8 cellular contexts compared by ENCODE assay signal in the genomic region with DNA sequence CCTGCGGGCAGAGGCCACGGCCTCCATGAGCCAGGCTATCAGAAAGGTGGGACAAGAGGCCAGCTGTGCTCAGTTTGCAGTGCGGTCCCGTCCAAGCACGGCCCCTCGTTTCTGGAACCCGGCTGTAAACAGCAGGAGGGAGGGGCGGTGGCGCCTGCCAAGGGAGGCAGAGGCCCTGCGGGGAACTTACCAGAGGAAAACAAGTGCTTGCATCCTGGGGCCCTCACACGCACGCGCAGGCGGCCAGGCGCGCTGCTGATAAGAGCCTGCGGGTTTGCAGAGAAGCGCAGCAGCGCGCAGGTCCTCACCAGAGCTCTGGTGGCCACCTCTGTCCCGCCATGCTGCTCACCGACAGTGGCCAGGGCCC. TPM values are rescaled to one million over a fixed set of nuclear protein-coding genes. Genes with fewer than 3 reads are reported as not detected.
DNase-seq lines count a peak whose midpoint lies in the region; ATAC-seq lines count a peak whose summit lies in the region.

No MANE protein-coding gene starts in this region.

- H3K27ac ChIP-seq in right cardiac atrium (ENCODE audit: low read length) = peak overlapping the region; percentile 69

- no peak overlapping the region for H3K27ac Mint-ChIP-seq in activated T-helper 1 cell treated with anti-CD3 and anti-CD28 coated beads, Interleukin-12 subunit alpha, Interleukin-12 subunit beta, Interleukin-2, Interleukin-4 antibody, amounts not matched to agents 30 ng/mL and 10 ng/mL and 1 ng/mL, durations not matched to agents 14 hours and 24 hours and 36 hours

- peak overlapping the region; percentile 11 for H3K4me3 ChIP-seq in right cardiac atrium (ENCODE audit: low read length)

- DNase-seq in NCI-H1694 treated with DMSO at 0.1 percent for 48 hours (lab: John Stamatoyannopoulos, UW) = peak; percentile 61
- DNase-seq in activated T-helper 1 cell treated with anti-CD3 and anti-CD28 coated beads, Interleukin-12 subunit alpha, Interleukin-12 subunit beta, Interleukin-2, Interleukin-4 antibody, amounts not matched to agents 30 ng/mL and 10 ng/mL and 1 ng/mL, durations not matched to agents 14 hours and 24 hours and 36 hours (ENCODE audit: low spot score) = peak; percentile 38
- peak; percentile 82 to 96 (median 95) for DNase-seq in right cardiac atrium
- DNase-seq in stimulated activated CD4-positive, alpha-beta T cell treated with anti-CD3 and anti-CD28 coated beads, TNF-alpha, amount 100 ng/mL, for 24 hours (ENCODE audit: low read depth in 3 of 3) = peak in 2 of 3 experiments; percentile 28 to 50
- DNase-seq in RKO (ENCODE audit: low spot score) = no peak

- no peaks in the 10 kb centered on the region for H3K27me3 Mint-ChIP-seq in activated T-helper 1 cell treated with anti-CD3 and anti-CD28 coated beads, Interleukin-12 subunit alpha, Interleukin-12 subunit beta, Interleukin-2, Interleukin-4 antibody, amounts not matched to agents 30 ng/mL and 10 ng/mL and 1 ng/mL, durations not matched to agents 14 hours and 24 hours and 36 hours (ENCODE audit: insufficient read depth)

- peak overlapping the region; percentile 77 for H3K4me3 Mint-ChIP-seq in activated T-helper 1 cell treated with anti-CD3 and anti-CD28 coated beads, Interleukin-12 subunit alpha, Interleukin-12 subunit beta, Interleukin-2, Interleukin-4 antibody, amounts not matched to agents 30 ng/mL and 10 ng/mL and 1 ng/mL, durations not matched to agents 14 hours and 24 hours and 36 hours

- H3K9me3 Mint-ChIP-seq in activated T-helper 1 cell treated with anti-CD3 and anti-CD28 coated beads, Interleukin-12 subunit alpha, Interleukin-12 subunit beta, Interleukin-2, Interleukin-4 antibody, amounts not matched to agents 30 ng/mL and 10 ng/mL and 1 ng/mL, durations not matched to agents 14 hours and 24 hours and 36 hours = no peaks in the 10 kb centered on the region

- ATAC-seq in right cardiac atrium (peak; percentile 49 to 69), GM19455 (IDR thresholded peaks at IDR 0.05; ENCODE audit: unreplicated experiment) (no peak), HG03565 (IDR thresholded peaks at IDR 0.05; ENCODE audit: unreplicated experiment) (no peak), HG02763 (IDR thresholded peaks at IDR 0.05; ENCODE audit: unreplicated experiment) (no peak)

- no peaks in the 10 kb centered on the region for H3K36me3 Mint-ChIP-seq in activated T-helper 1 cell treated with anti-CD3 and anti-CD28 coated beads, Interleukin-12 subunit alpha, Interleukin-12 subunit beta, Interleukin-2, Interleukin-4 antibody, amounts not matched to agents 30 ng/mL and 10 ng/mL and 1 ng/mL, durations not matched to agents 14 hours and 24 hours and 36 hours (ENCODE audit: low read depth)

- intact Hi-C loops in activated T-helper 1 cell treated with anti-CD3 and anti-CD28 coated beads, Interleukin-12 subunit alpha, Interleukin-12 subunit beta, Interleukin-2, Interleukin-4 antibody, amounts not matched to agents 30 ng/mL and 10 ng/mL and 1 ng/mL, durations not matched to agents 14 hours and 24 hours and 36 hours (cut with micrococcal nuclease) = no loop called here
- intact Hi-C loops in right cardiac atrium (cut with DNase I) = no loop called here

- peaks cover 8% of the 10 kb centered on the region for H3K4me1 Mint-ChIP-seq in activated T-helper 1 cell treated with anti-CD3 and anti-CD28 coated beads, Interleukin-12 subunit alpha, Interleukin-12 subunit beta, Interleukin-2, Interleukin-4 antibody, amounts not matched to agents 30 ng/mL and 10 ng/mL and 1 ng/mL, durations not matched to agents 14 hours and 24 hours and 36 hours (ENCODE audit: low read depth)

- H3K9me3 ChIP-seq in right cardiac atrium (ENCODE audit: control insufficient read depth, low read length) = no peaks in the 10 kb centered on the region

- H3K4me1 ChIP-seq in right cardiac atrium (ENCODE audit: control insufficient read depth, insufficient read depth, low read length) = peaks cover 19% of the 10 kb centered on the region

- 3% methylated on average over 22 of the region's 22 CpGs for WGBS in right cardiac atrium

- H3K27me3 ChIP-seq in right cardiac atrium (ENCODE audit: control insufficient read depth, insufficient read depth) = no peaks in the 10 kb centered on the region

RNA-seq across cellular contexts. Expression of a gene that starts 10.7 kb away (rescaled TPM):
- 2.2 and 2.8 TPM in 2 replicates for total RNA-seq in activated T-helper 1 cell treated with anti-CD3 and anti-CD28 coated beads, Interleukin-12 subunit alpha, Interleukin-12 subunit beta, Interleukin-2, Interleukin-4 antibody, amounts not matched to agents 30 ng/mL and 10 ng/mL and 1 ng/mL, durations not matched to agents 14 hours and 24 hours and 36 hours
- 10 to 100 TPM in 2 of 4 donors, 1 to 10 TPM in 2; 4.2 to 19.7 (median 14.1) TPM for total RNA-seq in right cardiac atrium
- 17.3 TPM for polyA plus RNA-seq in right cardiac atrium

RNA-seq across cellular contexts. Expression of a gene that starts 32.8 kb away (rescaled TPM):
- not detected in 2 replicates for total RNA-seq in activated T-helper 1 cell treated with anti-CD3 and anti-CD28 coated beads, Interleukin-12 subunit alpha, Interleukin-12 subunit beta, Interleukin-2, Interleukin-4 antibody, amounts not matched to agents 30 ng/mL and 10 ng/mL and 1 ng/mL, durations not matched to agents 14 hours and 24 hours and 36 hours
- total RNA-seq in right cardiac atrium = 1 to 10 TPM; 3.0 to 6.7 (median 4.5) TPM
- polyA plus RNA-seq in right cardiac atrium = 3.6 TPM

Comparison
In these comparisons a context has a peak if more than half of its experiments do, and no peak if none do; other contexts are left out.
1. ATAC-seq: peak in right cardiac atrium (2 of 2); none in GM19455 (single experiment), HG03565 (single experiment) and HG02763 (single experiment).